9 cellular contexts compared by ENCODE assay signal in genomic region chr22:36367479-36367878, GRCh38. TPM values are rescaled to one million over a fixed set of nuclear protein-coding genes. Genes with fewer than 3 reads are reported as not detected.
DNase-seq lines count a peak whose midpoint lies in the region; ATAC-seq and TF ChIP-seq lines count a peak whose summit lies in the region.
"Had no signal": no experiment of that assay in that cellular context is flagged by ENCODE, and none has a peak within 500 bp of the region (broad histone marks: within the 10 kb centered on the region; RNA-seq: fewer than 3 reads in every experiment).

No MANE protein-coding gene starts in this region.

- H3K36me3 ChIP-seq in mesendoderm (ENCODE audit: control insufficient read depth, insufficient read depth, low read length), result peaks cover 1% of the 10 kb centered on the region
- no peaks in the 10 kb centered on the region for H3K36me3 ChIP-seq in thyroid gland

- H3K4me3 ChIP-seq in mesendoderm (ENCODE audit: low read length), result no peak overlapping the region
- no peak overlapping the region for H3K4me3 ChIP-seq in thyroid gland (replicated peaks in 1 of 3)
- H3K4me3 ChIP-seq: mucosa of descending colon had no signal

- H3K27ac ChIP-seq in mesendoderm (ENCODE audit: low read depth, low read length) (no peak overlapping the region), thyroid gland (peak overlapping the region; percentile 88 to 99 (median 93))

- no peak overlapping the region for H2BK120ac ChIP-seq in mesendoderm (ENCODE audit: low read depth, low read length)

- peak overlapping the region; percentile 85 for H3K27ac Mint-ChIP-seq in activated CD8-positive, alpha-beta memory T cell treated with anti-CD3 and anti-CD28 coated beads, Interleukin-2, amount 10 ng/mL, durations not matched to agents 7 days and 5 days
- peak overlapping the region; percentile 79 for H3K27ac Mint-ChIP-seq in MCF 10A (ENCODE audit: low read depth, unreplicated experiment)

- H3K4me2 ChIP-seq in mesendoderm (ENCODE audit: low read length), result no peak overlapping the region

- H3K4me3 Mint-ChIP-seq in activated CD8-positive, alpha-beta memory T cell treated with anti-CD3 and anti-CD28 coated beads, Interleukin-2, amount 10 ng/mL, durations not matched to agents 7 days and 5 days, result peak overlapping the region; percentile 49
- H3K4me3 Mint-ChIP-seq in MCF 10A (ENCODE audit: unreplicated experiment), result no peak overlapping the region

- H3K18ac ChIP-seq in mesendoderm (ENCODE audit: low read length), result peak overlapping the region; percentile 15

- H3K27me3 ChIP-seq in mesendoderm (ENCODE audit: insufficient read depth, low read length, poor library complexity) (no peaks in the 10 kb centered on the region), thyroid gland (no peaks in the 10 kb centered on the region)

- H3K9me3 ChIP-seq in thyroid gland, result no peaks in the 10 kb centered on the region
- H3K9me3 ChIP-seq: mucosa of descending colon had no signal

- no peak overlapping the region for H2AK5ac ChIP-seq in mesendoderm (ENCODE audit: low read length)

- intact Hi-C loops in MCF 10A (cut with micrococcal nuclease), result no loop called here
- intact Hi-C loops in thyroid gland (cut with DNase I), result no loop called here

- peaks cover 97% of the 10 kb centered on the region for H3K4me1 Mint-ChIP-seq in activated CD8-positive, alpha-beta memory T cell treated with anti-CD3 and anti-CD28 coated beads, Interleukin-2, amount 10 ng/mL, durations not matched to agents 7 days and 5 days
- peaks cover 69% of the 10 kb centered on the region for H3K4me1 Mint-ChIP-seq in MCF 10A (ENCODE audit: insufficient read depth, unreplicated experiment)

- peaks cover 91% of the 10 kb centered on the region for H3K79me2 ChIP-seq in mesendoderm (ENCODE audit: control insufficient read depth, insufficient read depth, low read length)

- H2BK15ac ChIP-seq in mesendoderm (replicated peaks; ENCODE audit: low read depth), result no peak overlapping the region

- CTCF ChIA-PET in activated CD8-positive, alpha-beta memory T cell treated with anti-CD3 and anti-CD28 coated beads, Interleukin-2, amount 10 ng/mL, durations not matched to agents 7 days and 5 days (lab: Charles Lee), result interaction anchor here (1.0 to 3.4 kb wide), 8 partner anchors 9 to 38 kb away, joined by 3 to 28 read pairs (median 4); no protein-coding TSS in a partner anchor
- CTCF ChIA-PET in MCF 10A (lab: Yijun Ruan, JAX), result interaction anchor here (0.7 to 2.1 kb wide), 3 partner anchors 29 to 103 kb away, joined by 3 to 7 read pairs (median 3); no protein-coding TSS in a partner anchor

- peak overlapping the region; percentile 16 for H3K9ac ChIP-seq in mesendoderm (ENCODE audit: low read length)

- no peak overlapping the region for H4K8ac ChIP-seq in mesendoderm (ENCODE audit: low read depth, low read length)

- TF ChIP-seq CTCF in MCF 10A (IDR thresholded peaks at IDR 0.05; ENCODE audit: unreplicated experiment) (no peak), thyroid gland (IDR thresholded peaks at IDR 0.05) (no peak)

- H3K79me1 ChIP-seq in mesendoderm (ENCODE audit: low read length), result peaks cover 23% of the 10 kb centered on the region

- H3K36me3 Mint-ChIP-seq in activated CD8-positive, alpha-beta memory T cell treated with anti-CD3 and anti-CD28 coated beads, Interleukin-2, amount 10 ng/mL, durations not matched to agents 7 days and 5 days, result peaks cover 48% of the 10 kb centered on the region
- H3K36me3 Mint-ChIP-seq in MCF 10A (ENCODE audit: insufficient read depth, unreplicated experiment), result peaks cover 24% of the 10 kb centered on the region

- H2BK5ac ChIP-seq in mesendoderm (ENCODE audit: low read length), result no peak overlapping the region

- WGBS in mesendoderm (ENCODE audit: extremely low coverage, insufficient coverage, low lambda C conversion rate), result no CpG with 5 or more reads among the region's 7 CpGs
- 38 to 47% methylated on average over 5 to 7 of the region's 7 CpGs for WGBS in thyroid gland, 2 donors

- H3K4me1 ChIP-seq in mesendoderm (ENCODE audit: control insufficient read depth, low read depth, low read length), result peaks cover 38% of the 10 kb centered on the region
- peaks cover 96 to 100% of the 10 kb centered on the region in 2 donors for H3K4me1 ChIP-seq in thyroid gland

- BruUV-seq in MCF 10A (replicated peaks; lab: Mats Ljungman, UMichigan), result no TSS peak

- ATAC-seq in activated CD8-positive, alpha-beta memory T cell treated with anti-CD3 and anti-CD28 coated beads, Interleukin-2, amount 10 ng/mL, durations not matched to agents 7 days and 5 days, result no peak
- ATAC-seq in HG02840 (IDR thresholded peaks at IDR 0.05; ENCODE audit: low FRiP score, unreplicated experiment) (no peak), HG02973 (IDR thresholded peaks at IDR 0.05; ENCODE audit: unreplicated experiment) (no peak)
- ATAC-seq: mucosa of descending colon had no signal

- peak overlapping the region; percentile 97 for H3K23ac ChIP-seq in mesendoderm (ENCODE audit: low read length)

- peak in 1 of 2 donors; percentile 9 for TF ChIP-seq POLR2A in thyroid gland (IDR thresholded peaks at IDR 0.05)

- no peak overlapping the region for H3K4ac ChIP-seq in mesendoderm (ENCODE audit: low read depth, low read length)

- no peak overlapping the region for H4K5ac ChIP-seq in mesendoderm (ENCODE audit: low read length)

- H3K9me3 Mint-ChIP-seq in activated CD8-positive, alpha-beta memory T cell treated with anti-CD3 and anti-CD28 coated beads, Interleukin-2, amount 10 ng/mL, durations not matched to agents 7 days and 5 days (ENCODE audit: low read depth), result no peaks in the 10 kb centered on the region
- no peaks in the 10 kb centered on the region for H3K9me3 Mint-ChIP-seq in MCF 10A (ENCODE audit: unreplicated experiment)

- DNase-seq in activated CD8-positive, alpha-beta memory T cell treated with anti-CD3 and anti-CD28 coated beads, Interleukin-2, amount 10 ng/mL, durations not matched to agents 7 days and 5 days, result no peak
- no peak for DNase-seq in activated CD8-positive, alpha-beta memory T cell treated with anti-CD3 and anti-CD28 coated beads, Interleukin-2, amount 50 U/mL, for 48 hours
- DNase-seq in MCF 10A (ENCODE audit: unreplicated experiment), result no peak
- DNase-seq in mesendoderm, result no peak
- peak; percentile 53 to 70 for DNase-seq in thyroid gland
- no peak for DNase-seq in DMS79 (lab: John Stamatoyannopoulos, UW)
- DNase-seq: mucosa of descending colon had no signal

- peak overlapping the region; percentile 51 for H3K56ac ChIP-seq in mesendoderm (ENCODE audit: low read length)

- no peaks in the 10 kb centered on the region for H3K27me3 Mint-ChIP-seq in activated CD8-positive, alpha-beta memory T cell treated with anti-CD3 and anti-CD28 coated beads, Interleukin-2, amount 10 ng/mL, durations not matched to agents 7 days and 5 days
- no peaks in the 10 kb centered on the region for H3K27me3 Mint-ChIP-seq in MCF 10A (ENCODE audit: insufficient read depth, unreplicated experiment)

- POLR2A ChIA-PET in MCF 10A (lab: Yijun Ruan, JAX), result interaction anchor here (0.7 to 8.8 kb wide), 5 partner anchors 10 to 34 kb away, joined by 3 to 87 read pairs (median 4); partner anchors contain the start of gene MYH9

RNA-seq across cellular contexts. Expression of gene MYH9, which starts 20.3 kb away (rescaled TPM):
- 100 to 1,000 TPM; 695 to 913 TPM for total RNA-seq in activated CD8-positive, alpha-beta memory T cell treated with anti-CD3 and anti-CD28 coated beads, Interleukin-2, amount 10 ng/mL, durations not matched to agents 7 days and 5 days
- total RNA-seq in MCF 10A (2022) (643 and 653 TPM in 2 replicates), thyroid gland (100 to 1,000 TPM; 228 to 375 (median 275) TPM)
- 110 TPM for polyA plus RNA-seq in mesendoderm (2013, experiment 1 of 2)
- polyA plus RNA-seq in mesendoderm (2013, experiment 2 of 2), result 111 TPM

Comparison
In these comparisons a context has a peak if more than half of its experiments do, and no peak if none do; other contexts are left out.
1. DNase-seq: peak in thyroid gland (2 of 2); none in activated CD8-positive, alpha-beta memory T cell treated with anti-CD3 and anti-CD28 coated beads, Interleukin-2, amount 10 ng/mL, durations not matched to agents 7 days and 5 days (single experiment), activated CD8-positive, alpha-beta memory T cell treated with anti-CD3 and anti-CD28 coated beads, Interleukin-2, amount 50 U/mL, for 48 hours (single experiment), MCF 10A (single experiment), mesendoderm (single experiment) and DMS79 (single experiment).